ENCODE assay signal across 13 cellular contexts in the genomic region with DNA sequence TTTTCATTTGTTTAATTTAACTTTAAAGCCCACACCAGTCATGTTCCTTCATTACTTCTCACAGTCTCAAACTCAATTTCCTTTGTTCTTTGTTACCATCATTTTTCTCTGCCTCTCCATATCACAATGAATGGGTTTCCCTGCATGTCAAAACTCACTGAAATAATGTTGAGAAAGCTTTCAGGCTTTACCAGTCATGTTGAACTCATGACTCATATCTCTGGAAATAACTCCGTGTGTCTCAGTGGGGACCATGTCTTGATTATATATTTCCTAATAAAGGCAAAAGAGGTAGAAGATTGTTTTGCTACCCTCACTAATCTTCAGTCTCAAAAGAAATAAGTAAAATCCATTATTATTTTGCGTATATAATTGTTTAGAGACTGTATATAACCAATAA.
DNase-seq lines count a peak whose midpoint lies in the region; ATAC-seq and TF ChIP-seq lines count a peak whose summit lies in the region.
"Had no signal": no experiment of that assay in that cellular context is flagged by ENCODE, and none has a peak within 500 bp of the region (broad histone marks: within the 10 kb centered on the region; RNA-seq: fewer than 3 reads in every experiment).

No MANE protein-coding gene starts in this region.

- ATAC-seq in HG02610 (IDR thresholded peaks at IDR 0.05; ENCODE audit: unreplicated experiment) = peak; percentile 57
- ATAC-seq in CD8-positive, alpha-beta T cell = no peak
- ATAC-seq in HG02973 (IDR thresholded peaks at IDR 0.05; ENCODE audit: unreplicated experiment) = no peak
- ATAC-seq: GM12878 had no signal

- no peaks in the 10 kb centered on the region for H3K36me3 ChIP-seq in stomach smooth muscle (ENCODE audit: control insufficient read depth in 2 of 2, insufficient read depth in 2 of 2, low read length in 2 of 2)
- H3K36me3 ChIP-seq in CD8-positive, alpha-beta T cell (ENCODE audit: insufficient read depth, low read length) = no peaks in the 10 kb centered on the region

- CTCF ChIA-PET in CD8-positive, alpha-beta T cell (lab: Charles Lee) = no interaction called here

- no peaks in the 10 kb centered on the region for H3K9me3 ChIP-seq in stomach smooth muscle (ENCODE audit: control insufficient read depth in 2 of 2, low read length in 2 of 2)
- no peaks in the 10 kb centered on the region for H3K9me3 ChIP-seq in CD8-positive, alpha-beta T cell (ENCODE audit: low read length)

- H3K27ac ChIP-seq in stomach smooth muscle (ENCODE audit: low read length) = peak overlapping the region; percentile 12
- no peak overlapping the region for H3K27ac ChIP-seq in CD8-positive, alpha-beta T cell (ENCODE audit: low read depth, low read length)

- peaks cover 4% of the 10 kb centered on the region for H3K4me1 ChIP-seq in stomach smooth muscle (ENCODE audit: control insufficient read depth, insufficient read depth, low read length)
- no peaks in the 10 kb centered on the region for H3K4me1 ChIP-seq in CD8-positive, alpha-beta T cell (ENCODE audit: insufficient read depth, low read length)

- POLR2A ChIA-PET in CD8-positive, alpha-beta T cell (lab: Charles Lee) = no interaction called here

- DNase-seq in glutamatergic neuron (no peak), immature natural killer cell (no peak), pons (ENCODE audit: low spot score) (no peak)
- no peak for DNase-seq in CD8-positive, alpha-beta T cell
- DNase-seq: activated B cell treated with CpG ODN at 0.5 μM for 24 hours; activated T-cell treated with anti-CD3 and anti-CD28 coated beads, Interleukin-2, amount 50 U/mL, for 48 hours; MV-4-11; NCI-H510A had no signal

- H3K36me3 Mint-ChIP-seq in brain (no peaks in the 10 kb centered on the region), glutamatergic neuron (ENCODE audit: unreplicated experiment) (no peaks in the 10 kb centered on the region), immature natural killer cell (peaks cover 0 to 2% (median 0%) of the 10 kb centered on the region in 3 donors)
- H3K36me3 Mint-ChIP-seq in CD8-positive, alpha-beta T cell = no peaks in the 10 kb centered on the region

- H3K27me3 Mint-ChIP-seq in brain (peaks cover 4% of the 10 kb centered on the region), glutamatergic neuron (ENCODE audit: unreplicated experiment) (peaks cover 2% of the 10 kb centered on the region), immature natural killer cell (ENCODE audit: low read depth in 3 of 3) (no peaks in the 10 kb centered on the region)
- H3K27me3 Mint-ChIP-seq in CD8-positive, alpha-beta T cell (ENCODE audit: low read depth) = peaks cover 4% of the 10 kb centered on the region
- H3K27me3 Mint-ChIP-seq: activated B cell treated with CpG ODN at 0.5 μM for 24 hours had no signal

- peaks cover 23% of the 10 kb centered on the region for H3K4me1 Mint-ChIP-seq in brain
- peaks cover 23% of the 10 kb centered on the region for H3K4me1 Mint-ChIP-seq in glutamatergic neuron (ENCODE audit: low read depth, unreplicated experiment)
- H3K4me1 Mint-ChIP-seq in immature natural killer cell = no peaks in the 10 kb centered on the region
- H3K4me1 Mint-ChIP-seq in CD8-positive, alpha-beta T cell (ENCODE audit: low read depth) = no peaks in the 10 kb centered on the region
- H3K4me1 Mint-ChIP-seq: activated B cell treated with CpG ODN at 0.5 μM for 24 hours had no signal

- H3K27ac Mint-ChIP-seq in brain = peak overlapping the region in 3 of 5 experiments; percentile 37 to 81 (median 39)
- peak overlapping the region; percentile 48 for H3K27ac Mint-ChIP-seq in glutamatergic neuron (ENCODE audit: unreplicated experiment)
- H3K27ac Mint-ChIP-seq in immature natural killer cell = no peak overlapping the region
- H3K27ac Mint-ChIP-seq in CD8-positive, alpha-beta T cell = no peak overlapping the region
- H3K27ac Mint-ChIP-seq: activated B cell treated with CpG ODN at 0.5 μM for 24 hours had no signal

- intact Hi-C loops in CD8-positive, alpha-beta T cell (cut with DNase I, micrococcal nuclease) = no loop called here

- H3K9me3 Mint-ChIP-seq in brain (no peaks in the 10 kb centered on the region), glutamatergic neuron (ENCODE audit: unreplicated experiment) (no peaks in the 10 kb centered on the region), immature natural killer cell (no peaks in the 10 kb centered on the region)
- no peaks in the 10 kb centered on the region for H3K9me3 Mint-ChIP-seq in CD8-positive, alpha-beta T cell
- H3K9me3 Mint-ChIP-seq: activated B cell treated with CpG ODN at 0.5 μM for 24 hours had no signal

- H3K9ac ChIP-seq in stomach smooth muscle (ENCODE audit: low read length in 2 of 2) = no peak overlapping the region

- no peaks in the 10 kb centered on the region for H3K27me3 ChIP-seq in stomach smooth muscle (ENCODE audit: control insufficient read depth in 1 of 2, insufficient read depth in 2 of 2, low read length in 2 of 2)
- H3K27me3 ChIP-seq in CD8-positive, alpha-beta T cell (ENCODE audit: insufficient read depth, low read length) = no peaks in the 10 kb centered on the region

- TF ChIP-seq CTCF in brain (conservative IDR thresholded peaks at IDR 0.05) (no peak), glutamatergic neuron (IDR thresholded peaks at IDR 0.05; ENCODE audit: partially characterized antibody, unreplicated experiment) (no peak)
- no peak for TF ChIP-seq CTCF in CD8-positive, alpha-beta T cell (IDR thresholded peaks at IDR 0.05)

- H3K4me3 Mint-ChIP-seq in brain (no peak overlapping the region), glutamatergic neuron (ENCODE audit: unreplicated experiment) (no peak overlapping the region), immature natural killer cell (no peak overlapping the region)
- no peak overlapping the region for H3K4me3 Mint-ChIP-seq in CD8-positive, alpha-beta T cell
- H3K4me3 Mint-ChIP-seq: activated B cell treated with CpG ODN at 0.5 μM for 24 hours had no signal

- no peak overlapping the region for H3K4me3 ChIP-seq in stomach smooth muscle (ENCODE audit: low read length in 2 of 2)
- no peak overlapping the region for H3K4me3 ChIP-seq in CD8-positive, alpha-beta T cell (ENCODE audit: low read depth, low read length)
- H3K4me3 ChIP-seq: GM12878 had no signal

Comparison
In these comparisons a context has a peak if more than half of its experiments do, and no peak if none do; other contexts are left out.
1. H3K27ac Mint-ChIP-seq: peak in brain (3 of 5) and glutamatergic neuron (single experiment); none in immature natural killer cell (0 of 6) and CD8-positive, alpha-beta T cell (single experiment).